In genomic region chr10:129308953-129309352, GRCh38 we compare ENCODE assay signal across 9 cellular contexts.
"Had no signal": no experiment of that assay in that cellular context is flagged by ENCODE, and none has a peak within 500 bp of the region (broad histone marks: within the 10 kb centered on the region; RNA-seq: fewer than 3 reads in every experiment).

No MANE protein-coding gene starts in this region.

- H3K36me3 ChIP-seq: HAP-1 had no signal

- H3K9me3 ChIP-seq: HAP-1 had no signal

- H3K4me3 ChIP-seq: GM23248, GM23338, HAP-1 had no signal

- H3K4me1 ChIP-seq: HAP-1 had no signal

- ATAC-seq: GM23338, HCT116 had no signal

- H3K27ac ChIP-seq: GM23248 had no signal

- H2AFZ ChIP-seq: GM23248, GM23338 had no signal

- H3K9ac ChIP-seq: GM23248 had no signal

- DNase-seq: GM23248, GOT3, H7, H9, HCEC 1CT, HFFc6 had no signal

- H3K4me2 ChIP-seq: GM23338 had no signal
